Comparison of ENCODE assay signal across 1 cellular context in the genomic region with DNA sequence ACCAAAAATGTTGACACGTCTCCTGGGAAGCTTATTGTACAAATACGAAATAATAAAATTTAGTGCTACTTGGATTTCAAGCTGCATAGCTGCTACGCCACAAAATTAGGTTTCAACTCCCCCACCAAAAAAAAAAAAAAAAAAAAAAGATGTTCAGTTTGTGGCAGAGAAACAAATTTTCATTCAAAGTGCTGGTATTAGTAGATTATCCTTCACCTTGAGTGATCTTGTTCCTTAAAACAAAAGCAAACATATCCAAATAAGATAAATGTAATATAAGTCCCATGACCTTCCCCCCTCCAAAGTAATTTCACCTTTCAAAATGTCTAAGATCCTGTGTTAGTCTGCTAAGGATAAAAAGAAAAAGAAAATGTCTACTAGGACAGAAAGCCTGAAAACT.
TF ChIP-seq lines count a peak whose summit lies in the region.

No MANE protein-coding gene starts in this region.

TF ChIP-seq in IMR-90, 13 proteins besides CTCF, POLR2A, EP300 and RAD21 (continued from another document):
- TF ChIP-seq CEBPB (IDR thresholded peaks at IDR 0.05; ENCODE audit: low read depth, low read length) = no peak
- no peak for TF ChIP-seq SMC3 (IDR thresholded peaks at IDR 0.05; ENCODE audit: low read depth, low read length)
- no peak for TF ChIP-seq FOS (IDR thresholded peaks at IDR 0.05; ENCODE audit: low read depth, low read length)
- no peak for TF ChIP-seq MAZ (IDR thresholded peaks at IDR 0.05; ENCODE audit: borderline replicate concordance, low read depth, low read length)
- TF ChIP-seq CHD1 (IDR thresholded peaks at IDR 0.05; ENCODE audit: low read depth, low read length) = no peak
TF ChIP-seq in IMR-90: peak in this region for 0.
